In genomic region chr7:42234736-42235135, GRCh38 we compare ENCODE assay signal across 19 cellular contexts. TPM values are rescaled to one million over a fixed set of nuclear protein-coding genes. Genes with fewer than 3 reads are reported as not detected.
A peak's percentile ranks its signal among the peaks of the same experiment; 100 is the strongest.
DNase-seq lines count a peak whose midpoint lies in the region; ATAC-seq, FAIRE-seq and TF ChIP-seq lines count a peak whose summit lies in the region.
"Had no signal": no experiment of that assay in that cellular context is flagged by ENCODE, and none has a peak within 500 bp of the region (broad histone marks: within the 10 kb centered on the region; RNA-seq: fewer than 3 reads in every experiment).

No MANE protein-coding gene starts in this region.

- TF ChIP-seq CTCF in DND-41 (IDR thresholded peaks at IDR 0.05; ENCODE audit: borderline replicate concordance, extremely low read depth, low read length, poor library complexity, severe bottlenecking) (no peak), WI38 (IDR thresholded peaks at IDR 0.05; ENCODE audit: low read depth, low read length) (no peak), foreskin keratinocyte (conservative IDR thresholded peaks at IDR 0.05) (no peak)

- no peaks in the 10 kb centered on the region for H3K27me3 ChIP-seq in DND-41 (ENCODE audit: insufficient read depth, low read length, poor library complexity)
- H3K27me3 ChIP-seq in foreskin keratinocyte = no peaks in the 10 kb centered on the region
- no peaks in the 10 kb centered on the region for H3K27me3 ChIP-seq in trophoblast cell (ENCODE audit: insufficient read depth, low read length)

- no peak overlapping the region for H4K8ac ChIP-seq in trophoblast cell (ENCODE audit: low read depth, low read length)

- H3K9me3 ChIP-seq in DND-41 (ENCODE audit: insufficient read depth, low read length, severe bottlenecking) (no peaks in the 10 kb centered on the region), trophoblast cell (ENCODE audit: insufficient read depth, low read depth, low read length) (no peaks in the 10 kb centered on the region)

- DNase-seq in DND-41 (no peak), foreskin keratinocyte (no peak), trophoblast cell (peak in 1 of 2 donors; percentile 61), frontal cortex (ENCODE audit: low spot score in 2 of 2) (no peak), DMS79 (lab: John Stamatoyannopoulos, UW) (no peak)
- DNase-seq in activated CD8-positive, alpha-beta memory T cell treated with anti-CD3 and anti-CD28 coated beads, Interleukin-2, amount 10 ng/mL, durations not matched to agents 7 days and 5 days = no peak
- DNase-seq: activated CD8-positive, alpha-beta memory T cell treated with anti-CD3 and anti-CD28 coated beads, Interleukin-2, amount 50 U/mL, for 4 hours; activated naive CD4-positive, alpha-beta T cell treated with anti-CD3 and anti-CD28 coated beads, Interleukin-2, amount 50 U/mL, for 16 hours; glutamatergic neuron; H7; MM.1S; NCI-H2081; NCI-H774; stimulated activated naive CD4-positive, alpha-beta T cell had no signal

- no peak overlapping the region for H2AK5ac ChIP-seq in trophoblast cell (ENCODE audit: low read length)

- H2BK5ac ChIP-seq in trophoblast cell (ENCODE audit: low read depth, low read length, poor library complexity) = no peak overlapping the region

- H3K27ac ChIP-seq in DND-41 (ENCODE audit: low read length) (no peak overlapping the region), foreskin keratinocyte (peak overlapping the region; percentile 84), trophoblast cell (ENCODE audit: low read depth, low read length) (no peak overlapping the region)
- H3K27ac ChIP-seq: HL-60 had no signal

- CTCF ChIA-PET in activated CD8-positive, alpha-beta memory T cell treated with anti-CD3 and anti-CD28 coated beads, Interleukin-2, amount 10 ng/mL, durations not matched to agents 7 days and 5 days (lab: Charles Lee) = no interaction called here

- no peak overlapping the region for H3K23ac ChIP-seq in trophoblast cell (ENCODE audit: low read length)

- H2BK12ac ChIP-seq in trophoblast cell (ENCODE audit: low read length) = no peak overlapping the region

- H3K4me3 Mint-ChIP-seq in activated CD8-positive, alpha-beta memory T cell treated with anti-CD3 and anti-CD28 coated beads, Interleukin-2, amount 10 ng/mL, durations not matched to agents 7 days and 5 days = no peak overlapping the region

- no peak overlapping the region for H3K18ac ChIP-seq in trophoblast cell (ENCODE audit: low read length)

- no peak overlapping the region for H3K27ac Mint-ChIP-seq in activated CD8-positive, alpha-beta memory T cell treated with anti-CD3 and anti-CD28 coated beads, Interleukin-2, amount 10 ng/mL, durations not matched to agents 7 days and 5 days

- H3K36me3 ChIP-seq in DND-41 (ENCODE audit: insufficient read depth, low read length) = no peaks in the 10 kb centered on the region
- no peaks in the 10 kb centered on the region for H3K36me3 ChIP-seq in trophoblast cell (ENCODE audit: control insufficient read depth in 1 of 2, insufficient read depth in 2 of 2, low read length in 2 of 2)

- H3K27me3 Mint-ChIP-seq in activated CD8-positive, alpha-beta memory T cell treated with anti-CD3 and anti-CD28 coated beads, Interleukin-2, amount 10 ng/mL, durations not matched to agents 7 days and 5 days = peaks cover 80% of the 10 kb centered on the region

- H3K79me2 ChIP-seq in DND-41 (ENCODE audit: insufficient read depth, low read length) = peaks cover 56% of the 10 kb centered on the region
- H3K79me2 ChIP-seq in trophoblast cell (ENCODE audit: control insufficient read depth, insufficient read depth, low read length, poor library complexity) = peaks cover 10% of the 10 kb centered on the region

- ATAC-seq in DND-41 (ENCODE audit: insufficient read depth, low read depth) (no peak), foreskin keratinocyte (no peak), HG03196 (IDR thresholded peaks at IDR 0.05; ENCODE audit: unreplicated experiment) (no peak)
- no peak for ATAC-seq in activated CD8-positive, alpha-beta memory T cell treated with anti-CD3 and anti-CD28 coated beads, Interleukin-2, amount 10 ng/mL, durations not matched to agents 7 days and 5 days
- ATAC-seq: activated CD4-positive, CD25-positive, alpha-beta regulatory T cell treated with anti-CD3 and anti-CD28 coated beads, Interleukin-2, amount 50 U/mL, for 24 hours; sciatic nerve had no signal

- no peak overlapping the region for H3K14ac ChIP-seq in trophoblast cell (ENCODE audit: low read length)

- H3K79me1 ChIP-seq in trophoblast cell (ENCODE audit: low read length) = peaks cover 16% of the 10 kb centered on the region

- no peak overlapping the region for H4K12ac ChIP-seq in trophoblast cell (ENCODE audit: low read depth, low read length)

- H3K4ac ChIP-seq in trophoblast cell (ENCODE audit: low read depth, low read length) = no peak overlapping the region

- peaks cover 8% of the 10 kb centered on the region for H3K4me1 Mint-ChIP-seq in activated CD8-positive, alpha-beta memory T cell treated with anti-CD3 and anti-CD28 coated beads, Interleukin-2, amount 10 ng/mL, durations not matched to agents 7 days and 5 days

- no peak overlapping the region for H3K4me3 ChIP-seq in DND-41 (ENCODE audit: low read depth in 1 of 2, low read length in 2 of 2)
- H3K4me3 ChIP-seq in WI38 (ENCODE audit: low read depth, low read length) = peak overlapping the region; percentile 84; the same call in 1 of the 2 replicates
- no peak overlapping the region for H3K4me3 ChIP-seq in trophoblast cell (ENCODE audit: low read depth, low read length)

- peaks cover 34% of the 10 kb centered on the region for H3K4me1 ChIP-seq in DND-41 (ENCODE audit: insufficient read depth, low read length)
- H3K4me1 ChIP-seq in foreskin keratinocyte = peaks cover 45% of the 10 kb centered on the region
- peaks cover 5 to 7% of the 10 kb centered on the region in 2 experiments for H3K4me1 ChIP-seq in trophoblast cell (ENCODE audit: control insufficient read depth in 1 of 2, insufficient read depth in 2 of 2, low read length in 2 of 2)

- no peak overlapping the region for H4K91ac ChIP-seq in trophoblast cell (ENCODE audit: low read depth, low read length)

- H2AFZ ChIP-seq in DND-41 (ENCODE audit: low read depth, low read length) (no peak overlapping the region), trophoblast cell (ENCODE audit: insufficient read depth, low read length, poor library complexity) (no peak overlapping the region)

- H3K4me2 ChIP-seq in DND-41 (ENCODE audit: insufficient read depth, low read length) (0 out of 2 replicates have a peak overlapping the region, but pooled peaks have one; percentile 92), trophoblast cell (ENCODE audit: low read length) (peak overlapping the region; percentile 22)

- H3K9me3 Mint-ChIP-seq in activated CD8-positive, alpha-beta memory T cell treated with anti-CD3 and anti-CD28 coated beads, Interleukin-2, amount 10 ng/mL, durations not matched to agents 7 days and 5 days (ENCODE audit: low read depth) = no peaks in the 10 kb centered on the region

- H3K9ac ChIP-seq in DND-41 (ENCODE audit: low read depth, low read length) (no peak overlapping the region), trophoblast cell (ENCODE audit: low read length) (no peak overlapping the region)

- no peak for FAIRE-seq in frontal cortex (lab: Jason Lieb, UNC)

- peaks cover 17% of the 10 kb centered on the region; the same call in 1 of the 2 replicates for H4K20me1 ChIP-seq in DND-41 (ENCODE audit: insufficient read depth, low read length)

- no CpG with 5 or more reads among the region's 3 CpGs for WGBS in trophoblast cell (ENCODE audit: extremely low coverage, insufficient coverage, insufficient read length)

- no peaks in the 10 kb centered on the region for H3K36me3 Mint-ChIP-seq in activated CD8-positive, alpha-beta memory T cell treated with anti-CD3 and anti-CD28 coated beads, Interleukin-2, amount 10 ng/mL, durations not matched to agents 7 days and 5 days

- no peak overlapping the region for H2BK120ac ChIP-seq in trophoblast cell (ENCODE audit: insufficient read depth, low read length, poor library complexity)

RNA-seq across cellular contexts. Expression of gene GLI3, which starts 2.3 kb away (rescaled TPM):
- total RNA-seq in foreskin keratinocyte (6.9 and 8.3 TPM in 2 replicates), frontal cortex (2.4 TPM)
- 1.7 and 2.2 TPM in 2 replicates for polyA plus RNA-seq in foreskin keratinocyte
- polyA plus RNA-seq in trophoblast cell (2013) = 11.7 and 12.8 TPM in 2 replicates
- under 1 TPM; 0.15 to 0.26 TPM for total RNA-seq in activated CD8-positive, alpha-beta memory T cell treated with anti-CD3 and anti-CD28 coated beads, Interleukin-2, amount 10 ng/mL, durations not matched to agents 7 days and 5 days
